2 cellular contexts compared by ENCODE assay signal in genomic region chr5:132591140-132591539, GRCh38.
TF ChIP-seq lines count a peak whose summit lies in the region.

No MANE protein-coding gene starts in this region.

TF ChIP-seq in SK-N-SH, 30 proteins besides CTCF, POLR2A, EP300 and RAD21 (continued from another document):
- TF ChIP-seq GATA2 (CRISPR knock-in tag; IDR thresholded peaks at IDR 0.05) = no peak
- no peak for TF ChIP-seq TEAD4 (IDR thresholded peaks at IDR 0.05; ENCODE audit: borderline replicate concordance, insufficient read depth)
- TF ChIP-seq MEF2A (IDR thresholded peaks at IDR 0.05; ENCODE audit: borderline replicate concordance, low read depth) = no peak
- TF ChIP-seq RFX5 (IDR thresholded peaks at IDR 0.05; ENCODE audit: low read length) = no peak
- TF ChIP-seq YY1 (IDR thresholded peaks at IDR 0.05; ENCODE audit: low read depth) = no peak
- TF ChIP-seq RCOR1 (IDR thresholded peaks at IDR 0.05; ENCODE audit: low read length) = no peak
- no peak for TF ChIP-seq PBX3 (IDR thresholded peaks at IDR 0.05)
- no peak for TF ChIP-seq IRF3 (IDR thresholded peaks at IDR 0.05; ENCODE audit: low read depth, low read length)
- no peak for TF ChIP-seq FOXM1 (IDR thresholded peaks at IDR 0.05; ENCODE audit: low read depth)
- TF ChIP-seq TAF1 (IDR thresholded peaks at IDR 0.05; ENCODE audit: borderline replicate concordance, low read depth, low read length) = no peak
- TF ChIP-seq MAX (IDR thresholded peaks at IDR 0.05; ENCODE audit: low read depth) = no peak
- TF ChIP-seq USF2 (IDR thresholded peaks at IDR 0.05; ENCODE audit: borderline replicate concordance, low read depth, low read length) = no peak
TF ChIP-seq in SK-N-SH: peak in this region for 0.

TF ChIP-seq in SK-N-SH treated with all-trans-retinoic acid at 6 μM for 48 hours, 23 proteins besides CTCF, POLR2A, EP300 and RAD21 (continued from another document):
- TF ChIP-seq PATZ1 (CRISPR knock-in tag; IDR thresholded peaks at IDR 0.05; ENCODE audit: borderline replicate concordance) = no peak
- no peak for TF ChIP-seq ZNF565 (CRISPR knock-in tag; conservative IDR thresholded peaks at IDR 0.05; ENCODE audit: low read depth)
- no peak for TF ChIP-seq ARNTL (CRISPR knock-in tag; IDR thresholded peaks at IDR 0.05; ENCODE audit: borderline replicate concordance, low read depth)
- no peak for TF ChIP-seq ZFP30 (CRISPR knock-in tag; IDR thresholded peaks at IDR 0.05)
- no peak for TF ChIP-seq OSR1 (CRISPR knock-in tag; IDR thresholded peaks at IDR 0.05)
- TF ChIP-seq RARB (CRISPR knock-in tag; IDR thresholded peaks at IDR 0.05) = no peak
- TF ChIP-seq TCF4 (CRISPR knock-in tag; IDR thresholded peaks at IDR 0.05; ENCODE audit: borderline replicate concordance) = no peak
- no peak for TF ChIP-seq SNAI2 (CRISPR knock-in tag; IDR thresholded peaks at IDR 0.05)
- TF ChIP-seq ISL1 (CRISPR knock-in tag; IDR thresholded peaks at IDR 0.05) = no peak
- no peak for TF ChIP-seq TOX (CRISPR knock-in tag; IDR thresholded peaks at IDR 0.05; ENCODE audit: borderline replicate concordance)
- no peak for TF ChIP-seq CREB5 (CRISPR knock-in tag; IDR thresholded peaks at IDR 0.05; ENCODE audit: low read depth)
TF ChIP-seq in SK-N-SH treated with all-trans-retinoic acid at 6 μM for 48 hours: peak in this region for 0.
